Comparison of ENCODE assay signal across 9 cellular contexts in the genomic region with DNA sequence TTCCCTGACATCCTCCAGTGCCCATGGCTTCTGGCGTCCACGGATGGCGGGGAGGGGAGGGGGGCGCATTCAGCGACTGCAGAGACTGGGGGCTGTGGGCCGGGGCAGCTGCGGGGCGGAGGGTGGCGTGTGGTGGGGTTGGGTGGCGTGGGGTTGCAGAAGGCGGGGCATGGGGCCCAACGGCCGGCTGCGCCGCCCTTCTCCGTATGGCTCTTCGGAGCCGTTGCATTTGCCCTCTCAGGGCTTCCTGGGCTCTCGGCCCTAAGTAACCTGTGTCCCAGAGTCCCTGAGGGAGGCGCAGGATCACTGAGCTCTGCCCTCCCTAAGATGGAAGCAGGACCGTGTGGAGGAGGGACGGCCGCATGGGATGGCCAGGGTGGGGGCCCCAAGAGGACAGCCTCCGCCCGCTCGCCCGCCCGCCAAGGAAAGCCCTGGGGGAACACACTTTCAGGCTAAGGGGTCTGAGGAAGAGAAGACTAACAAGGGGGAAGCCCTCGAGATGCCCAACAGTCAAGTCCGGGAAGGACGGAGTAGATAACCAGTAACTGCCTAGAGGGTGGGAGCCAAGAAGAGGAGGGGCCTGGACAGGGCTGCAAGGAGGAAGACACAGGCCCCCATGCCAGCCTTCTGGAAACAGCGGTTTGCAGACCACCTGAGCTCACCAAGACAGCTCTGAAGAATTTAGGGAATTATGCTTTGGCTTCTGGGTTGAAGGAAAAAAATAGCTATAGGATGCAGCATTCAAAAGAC. TPM values are rescaled to one million over a fixed set of nuclear protein-coding genes. Genes with fewer than 3 reads are reported as not detected.
DNase-seq lines count a peak whose midpoint lies in the region; ATAC-seq and TF ChIP-seq lines count a peak whose summit lies in the region.
"Had no signal": no experiment of that assay in that cellular context is flagged by ENCODE, and none has a peak within 500 bp of the region (broad histone marks: within the 10 kb centered on the region; RNA-seq: fewer than 3 reads in every experiment).

No MANE protein-coding gene starts in this region.

- CTCF ChIA-PET in activated B cell treated with CpG ODN at 0.5 μM for 24 hours (lab: Charles Lee): no interaction called here

- H3K27ac Mint-ChIP-seq in activated B cell treated with CpG ODN at 0.5 μM for 24 hours: no peak overlapping the region

- no peaks in the 10 kb centered on the region for H3K9me3 ChIP-seq in heart left ventricle

- peak overlapping the region; percentile 33 to 85 (median 62) for H3K4me3 ChIP-seq in heart left ventricle

- H3K36me3 Mint-ChIP-seq in activated T-cell treated with anti-CD3 and anti-CD28 coated beads, Interleukin-2, amount 50 U/mL, for 4 hours (ENCODE audit: insufficient read depth): peaks cover 3% of the 10 kb centered on the region
- peaks cover 14% of the 10 kb centered on the region for H3K36me3 Mint-ChIP-seq in activated B cell treated with CpG ODN at 0.5 μM for 24 hours (ENCODE audit: low read depth)

- peaks cover 24% of the 10 kb centered on the region for H3K27me3 Mint-ChIP-seq in activated T-cell treated with anti-CD3 and anti-CD28 coated beads, Interleukin-2, amount 50 U/mL, for 4 hours (ENCODE audit: low read depth)
- H3K27me3 Mint-ChIP-seq in activated B cell treated with CpG ODN at 0.5 μM for 24 hours: peaks cover 6% of the 10 kb centered on the region

- TF ChIP-seq CTCF in activated B cell treated with CpG ODN at 0.5 μM for 24 hours (IDR thresholded peaks at IDR 0.05): no peak
- no peak for TF ChIP-seq CTCF in heart left ventricle (IDR thresholded peaks at IDR 0.05)

- peak overlapping the region; percentile 62 for H3K4me3 Mint-ChIP-seq in activated T-cell treated with anti-CD3 and anti-CD28 coated beads, Interleukin-2, amount 50 U/mL, for 4 hours
- H3K4me3 Mint-ChIP-seq in activated B cell treated with CpG ODN at 0.5 μM for 24 hours: peak overlapping the region; percentile 83

- peaks cover 0 to 17% (median 10%) of the 10 kb centered on the region in 9 donors for H3K36me3 ChIP-seq in heart left ventricle

- intact Hi-C loops in activated B cell treated with CpG ODN at 0.5 μM for 24 hours (cut with micrococcal nuclease) (loop anchor here (5.0 to 10.0 kb wide), 2 partner anchors 41 to 73 kb away; a partner anchor contains a TSS), heart left ventricle (cut with DNase I) (no loop called here)

- H3K4me1 ChIP-seq in heart left ventricle: peaks cover 0 to 23% (median 8%) of the 10 kb centered on the region in 12 donors

- peaks cover 9% of the 10 kb centered on the region for H3K4me1 Mint-ChIP-seq in activated T-cell treated with anti-CD3 and anti-CD28 coated beads, Interleukin-2, amount 50 U/mL, for 4 hours (ENCODE audit: low read depth)
- H3K4me1 Mint-ChIP-seq in activated B cell treated with CpG ODN at 0.5 μM for 24 hours: peaks cover 18% of the 10 kb centered on the region

- no peak for TF ChIP-seq POLR2A in heart left ventricle (IDR thresholded peaks at IDR 0.05)

- POLR2A ChIA-PET in activated B cell treated with CpG ODN at 0.5 μM for 24 hours (lab: Charles Lee): interaction anchor here (0.6 kb wide), 2 partner anchors 323 to 540 kb away, joined by 4 to 11 read pairs; no protein-coding TSS in a partner anchor

- peaks cover 0 to 4% (median 0%) of the 10 kb centered on the region in 9 donors for H3K27me3 ChIP-seq in heart left ventricle

- 2 to 6% (median 5%) methylated on average over 25 to 32 of the region's 32 CpGs for WGBS in heart left ventricle, 4 donors

- H3K9me3 Mint-ChIP-seq in activated T-cell treated with anti-CD3 and anti-CD28 coated beads, Interleukin-2, amount 50 U/mL, for 4 hours: no peaks in the 10 kb centered on the region
- H3K9me3 Mint-ChIP-seq in activated B cell treated with CpG ODN at 0.5 μM for 24 hours: no peaks in the 10 kb centered on the region

- peak; percentile 30 to 35 for ATAC-seq in activated T-cell treated with anti-CD3 and anti-CD28 coated beads, Interleukin-2, amount 50 U/mL, for 4 hours
- ATAC-seq in activated B cell treated with CpG ODN at 0.5 μM for 24 hours (ENCODE audit: low read depth) (peak; percentile 59), heart left ventricle (peak; percentile 20 to 73 (median 68)), HG02759 (IDR thresholded peaks at IDR 0.05; ENCODE audit: unreplicated experiment) (no peak), GM21447 (IDR thresholded peaks at IDR 0.05; ENCODE audit: unreplicated experiment) (no peak)

- H3K27ac ChIP-seq in heart left ventricle: peak overlapping the region in 3 of 12 donors; percentile 46 to 58 (median 53)

- DNase-seq in activated T-cell treated with anti-CD3 and anti-CD28 coated beads, Interleukin-2, amount 50 U/mL, for 4 hours: no peak
- DNase-seq in activated T-cell treated with anti-CD3 and anti-CD28 coated beads for 4 hours: no peak
- DNase-seq in activated B cell treated with CpG ODN at 0.5 μM for 24 hours: no peak
- peak in 3 of 5 donors; percentile 40 to 71 (median 52) for DNase-seq in heart left ventricle
- DNase-seq in retina: peak; percentile 62
- no peak for DNase-seq in SK-N-DZ (ENCODE audit: low spot score)

RNA-seq across cellular contexts. Expression of a gene that starts 9.2 kb away (rescaled TPM):
- total RNA-seq in activated T-cell treated with anti-CD3 and anti-CD28 coated beads, Interleukin-2, amount 50 U/mL, for 4 hours: under 1 TPM; 0.30 to 0.78 (median 0.47) TPM
- total RNA-seq in activated B cell treated with CpG ODN at 0.5 μM for 24 hours: 0.86 and 1.3 TPM in 2 replicates
- 1 to 10 TPM in 2 of 9 donors, under 1 TPM in 5, not detected in 2; 0.25 to 3.0 (median 0.49) TPM for total RNA-seq in heart left ventricle
- polyA plus RNA-seq in heart left ventricle: under 1 TPM; 0.28 to 0.69 TPM
- polyA plus RNA-seq in SK-N-DZ (2014; cell fraction: cytosol; rRNA removed): 3.3 and 5.0 TPM in 2 replicates
- 18.1 and 21.1 TPM in 2 replicates for polyA plus RNA-seq in SK-N-DZ (2014; cell fraction: nucleus; rRNA removed)

RNA-seq across cellular contexts. Expression of a gene that starts 24.2 kb away (rescaled TPM):
- total RNA-seq in activated T-cell treated with anti-CD3 and anti-CD28 coated beads, Interleukin-2, amount 50 U/mL, for 4 hours: 10 to 100 TPM; 82.4 to 96.6 (median 84.7) TPM
- total RNA-seq in activated B cell treated with CpG ODN at 0.5 μM for 24 hours: 79.2 and 89.3 TPM in 2 replicates
- 10 to 100 TPM; 18.4 to 41.9 (median 26.6) TPM for total RNA-seq in heart left ventricle
- 10 to 100 TPM; 18.4 to 29.3 TPM for polyA plus RNA-seq in heart left ventricle
- polyA plus RNA-seq in SK-N-DZ (2014; cell fraction: cytosol; rRNA removed): 27.2 and 32.2 TPM in 2 replicates
- polyA plus RNA-seq in SK-N-DZ (2014; cell fraction: nucleus; rRNA removed): 300 and 350 TPM in 2 replicates

RNA-seq across cellular contexts. Expression of a gene that starts 40.7 kb away (rescaled TPM):
- 10 to 100 TPM; 82.9 to 90.5 (median 89.2) TPM for total RNA-seq in activated T-cell treated with anti-CD3 and anti-CD28 coated beads, Interleukin-2, amount 50 U/mL, for 4 hours
- total RNA-seq in activated B cell treated with CpG ODN at 0.5 μM for 24 hours (51.1 and 55.7 TPM in 2 replicates), heart left ventricle (10 to 100 TPM; 45.6 to 64.2 (median 53.2) TPM)
- polyA plus RNA-seq in heart left ventricle: 10 to 100 TPM; 22.4 to 39.7 TPM
- 72.7 and 81.3 TPM in 2 replicates for polyA plus RNA-seq in SK-N-DZ (2014; cell fraction: cytosol; rRNA removed)
- 33.4 and 40.2 TPM in 2 replicates for polyA plus RNA-seq in SK-N-DZ (2014; cell fraction: nucleus; rRNA removed)

RNA-seq across cellular contexts. Expression of a gene that starts 44.1 kb away (rescaled TPM):
- 10 to 100 TPM; 53.6 to 55.0 (median 53.6) TPM for total RNA-seq in activated T-cell treated with anti-CD3 and anti-CD28 coated beads, Interleukin-2, amount 50 U/mL, for 4 hours
- total RNA-seq in activated B cell treated with CpG ODN at 0.5 μM for 24 hours (27.1 and 32.3 TPM in 2 replicates), heart left ventricle (10 to 100 TPM; 15.3 to 39.0 (median 17.5) TPM)
- polyA plus RNA-seq in heart left ventricle: 10 to 100 TPM; 29.8 to 35.0 TPM
- 45.0 and 48.4 TPM in 2 replicates for polyA plus RNA-seq in SK-N-DZ (2014; cell fraction: cytosol; rRNA removed)
- polyA plus RNA-seq in SK-N-DZ (2014; cell fraction: nucleus; rRNA removed): 81.3 and 92.9 TPM in 2 replicates

RNA-seq across cellular contexts. Expression of a gene that starts 57.1 kb away (rescaled TPM):
- total RNA-seq in activated T-cell treated with anti-CD3 and anti-CD28 coated beads, Interleukin-2, amount 50 U/mL, for 4 hours: under 1 TPM in 1 of 3 donors, not detected in 2; 0.13 TPM
- 0.12 and 0.67 TPM in 2 replicates for total RNA-seq in activated B cell treated with CpG ODN at 0.5 μM for 24 hours
- total RNA-seq in heart left ventricle: 1 to 10 TPM in 7 of 9 donors, under 1 TPM in 2; 0.21 to 4.8 (median 1.7) TPM
- under 1 TPM; 0.06 to 0.72 TPM for polyA plus RNA-seq in heart left ventricle
- 0.71 and 0.73 TPM in 2 replicates for polyA plus RNA-seq in SK-N-DZ (2014; cell fraction: cytosol; rRNA removed)
- 5.6 and 7.9 TPM in 2 replicates for polyA plus RNA-seq in SK-N-DZ (2014; cell fraction: nucleus; rRNA removed)
- total RNA-seq: dermis microvascular lymphatic vessel endothelial cell had no signal

Comparison
In these comparisons a context has a peak if more than half of its experiments do, and no peak if none do; other contexts are left out.
1. ATAC-seq: peak in activated T-cell treated with anti-CD3 and anti-CD28 coated beads, Interleukin-2, amount 50 U/mL, for 4 hours (2 of 2), activated B cell treated with CpG ODN at 0.5 μM for 24 hours (single experiment) and heart left ventricle (4 of 4); none in HG02759 (single experiment) and GM21447 (single experiment).
2. DNase-seq: peak in heart left ventricle (3 of 5) and retina (single experiment); none in activated T-cell treated with anti-CD3 and anti-CD28 coated beads, Interleukin-2, amount 50 U/mL, for 4 hours (single experiment), activated T-cell treated with anti-CD3 and anti-CD28 coated beads for 4 hours (single experiment), activated B cell treated with CpG ODN at 0.5 μM for 24 hours (single experiment) and SK-N-DZ (single experiment).